Comparison of ENCODE assay signal across 21 cellular contexts in genomic region chr21:45472445-45473365, GRCh38.
DNase-seq lines count a peak whose midpoint lies in the region; ATAC-seq and TF ChIP-seq lines count a peak whose summit lies in the region.
"Had no signal": no experiment of that assay in that cellular context is flagged by ENCODE, and none has a peak within 500 bp of the region (broad histone marks: within the 10 kb centered on the region; RNA-seq: fewer than 3 reads in every experiment).

No MANE protein-coding gene starts in this region.

- no peaks in the 10 kb centered on the region for H3K36me3 ChIP-seq in BLaER1 treated with 17β-estradiol and CSF1 and Interleukin-3, amounts not matched to agents 10 nM and 100 nM
- H3K36me3 ChIP-seq in stomach (peaks cover 0 to 37% (median 25%) of the 10 kb centered on the region in 4 donors), mammary epithelial cell (ENCODE audit: insufficient read depth, low read length) (peaks cover 5% of the 10 kb centered on the region)

- H2AFZ ChIP-seq in mammary epithelial cell (ENCODE audit: low read depth, low read length): no peak overlapping the region
- H2AFZ ChIP-seq: GM23338, PC-9 had no signal

- no peak overlapping the region for H3K27ac ChIP-seq in BLaER1 treated with 17β-estradiol and CSF1 and Interleukin-3, amounts not matched to agents 10 nM and 100 nM
- H3K27ac ChIP-seq in RWPE1: peak overlapping the region; percentile 97
- H3K27ac ChIP-seq in stomach: peak overlapping the region in 4 of 5 donors; percentile 75 to 88 (median 78)
- H3K27ac ChIP-seq in mammary epithelial cell (ENCODE audit: insufficient read depth, low read depth, low read length): no peak overlapping the region

- no TSS peak for BruUV-seq in mammary epithelial cell (replicated peaks; lab: Mats Ljungman, UMichigan)

- no peaks in the 10 kb centered on the region for H3K9me3 Mint-ChIP-seq in activated T-helper 2 cell treated with anti-CD3 and anti-CD28 coated beads, Interferon-gamma antibody, Interleukin-2, Interleukin-4, amounts not matched to agents 10 μg/mL and 5 μg/mL and 100 μg/mL, durations not matched to agents 14 hours and 24 hours and 36 hours
- H3K9me3 Mint-ChIP-seq: activated CD4-positive, alpha-beta memory T cell treated with anti-CD3 and anti-CD28 coated beads for 36 hours; CD8-positive, alpha-beta T cell had no signal

- no peaks in the 10 kb centered on the region for H3K79me2 ChIP-seq in mammary epithelial cell (ENCODE audit: insufficient read depth, low read length)

- DNase-seq in RWPE1 (ENCODE audit: low spot score) (no peak), left lobe of liver (ENCODE audit: low spot score) (peak; percentile 87), stomach (no peak), mammary epithelial cell (no peak), inferior parietal cortex (ENCODE audit: extremely low spot score) (no peak)
- DNase-seq in activated T-helper 2 cell treated with anti-CD3 and anti-CD28 coated beads, Interferon-gamma antibody, Interleukin-2, Interleukin-4, amounts not matched to agents 10 μg/mL and 5 μg/mL and 100 μg/mL, durations not matched to agents 14 hours and 24 hours and 36 hours (ENCODE audit: low spot score): no peak
- DNase-seq: activated CD4-positive, alpha-beta memory T cell treated with anti-CD3 and anti-CD28 coated beads for 36 hours; activated CD4-positive, CD25-positive, alpha-beta regulatory T cell; CD8-positive, alpha-beta T cell; central memory CD4-positive, alpha-beta T cell; DMS53; foreskin fibroblast; NCI-H187 treated with DMSO at 0.1 percent for 48 hours; NCI-H2227 treated with DMSO at 0.1 percent for 48 hours; NCI-H748 treated with DMSO at 0.1 percent for 48 hours; PC-9; stimulated activated CD8-positive, alpha-beta memory T cell treated with anti-CD3 and anti-CD28 coated beads, Interleukin-4, amount 100 ng/mL, for 48 hours had no signal

- no peak for TF ChIP-seq EP300 in stomach (IDR thresholded peaks at IDR 0.05)

- dilution Hi-C loops in mammary epithelial cell (cut with HindIII; ENCODE audit: low sequenced_read_pairs): no loop called here

- peaks cover 30 to 60% (median 55%) of the 10 kb centered on the region in 10 experiments for H3K4me1 ChIP-seq in BLaER1 treated with 17β-estradiol and CSF1 and Interleukin-3, amounts not matched to agents 10 nM and 100 nM
- H3K4me1 ChIP-seq in stomach (peaks cover 18 to 51% (median 27%) of the 10 kb centered on the region in 4 donors), mammary epithelial cell (ENCODE audit: insufficient read depth, low read length) (peaks cover 22% of the 10 kb centered on the region)

- intact Hi-C loops in stomach (cut with DNase I; ENCODE audit: low total_unique reads): no loop called here
- intact Hi-C loops in activated T-helper 2 cell treated with anti-CD3 and anti-CD28 coated beads, Interferon-gamma antibody, Interleukin-2, Interleukin-4, amounts not matched to agents 10 μg/mL and 5 μg/mL and 100 μg/mL, durations not matched to agents 14 hours and 24 hours and 36 hours (cut with micrococcal nuclease): no loop called here
- intact Hi-C loops in mammary epithelial cell (cut with micrococcal nuclease): loop anchor here (10.0 kb wide), 1 partner anchor 122 kb away; no protein-coding TSS in a partner anchor

- WGBS in stomach, 5 donors: 82 to 86% (median 84%) methylated on average over 21 to 42 of the region's 42 CpGs
- WGBS in mammary epithelial cell (ENCODE audit: low coverage, missing lambda C conversion rate): 97% methylated on average over 32 of the region's 42 CpGs

- in situ Hi-C loops in mammary epithelial cell (cut with MboI; ENCODE audit: low sequenced_read_pairs in 2 of 2): no loop called here

- POLR2A ChIA-PET in RWPE1 (lab: Yijun Ruan, JAX; ENCODE audit: low non-redundant PET): no interaction called here

- peaks cover 0 to 4% (median 0%) of the 10 kb centered on the region in 11 experiments; a peak in 1 of 22 replicates for H4K20me1 ChIP-seq in BLaER1 treated with 17β-estradiol and CSF1 and Interleukin-3, amounts not matched to agents 10 nM and 100 nM
- peaks cover 3% of the 10 kb centered on the region for H4K20me1 ChIP-seq in mammary epithelial cell (ENCODE audit: insufficient read depth, low read length)

- H3K4me3 ChIP-seq in BLaER1 treated with 17β-estradiol and CSF1 and Interleukin-3, amounts not matched to agents 10 nM and 100 nM: no peak overlapping the region
- H3K4me3 ChIP-seq in stomach: no peak overlapping the region
- no peak overlapping the region for H3K4me3 ChIP-seq in mammary epithelial cell (replicated peaks in 1 of 3; ENCODE audit: insufficient read depth in 1 of 3, low read depth in 2 of 3, low read length in 3 of 3)
- H3K4me3 ChIP-seq: GM23338, PC-9, SK-N-MC had no signal

- H3K36me3 Mint-ChIP-seq in activated T-helper 2 cell treated with anti-CD3 and anti-CD28 coated beads, Interferon-gamma antibody, Interleukin-2, Interleukin-4, amounts not matched to agents 10 μg/mL and 5 μg/mL and 100 μg/mL, durations not matched to agents 14 hours and 24 hours and 36 hours (ENCODE audit: low read depth): no peaks in the 10 kb centered on the region
- H3K36me3 Mint-ChIP-seq: activated CD4-positive, alpha-beta memory T cell treated with anti-CD3 and anti-CD28 coated beads for 36 hours; CD8-positive, alpha-beta T cell had no signal

- CTCF ChIA-PET in RWPE1 (lab: Yijun Ruan, JAX) (no interaction called here), mammary epithelial cell (lab: Charles Lee; ENCODE audit: low non-redundant PET) (no interaction called here)

- no peak overlapping the region for H3K9ac ChIP-seq in BLaER1 treated with 17β-estradiol and CSF1 and Interleukin-3, amounts not matched to agents 10 nM and 100 nM
- H3K9ac ChIP-seq in mammary epithelial cell (ENCODE audit: insufficient read depth, low read length): no peak overlapping the region

- peaks cover 0 to 12% (median 0%) of the 10 kb centered on the region in 11 experiments; a peak in 4 of 22 replicates for H3K27me3 ChIP-seq in BLaER1 treated with 17β-estradiol and CSF1 and Interleukin-3, amounts not matched to agents 10 nM and 100 nM
- H3K27me3 ChIP-seq in stomach: peaks cover 0 to 22% (median 0%) of the 10 kb centered on the region in 3 donors
- H3K27me3 ChIP-seq in mammary epithelial cell (ENCODE audit: insufficient read depth, low read length): no peaks in the 10 kb centered on the region

- peaks cover 12% of the 10 kb centered on the region for H3K4me1 Mint-ChIP-seq in activated T-helper 2 cell treated with anti-CD3 and anti-CD28 coated beads, Interferon-gamma antibody, Interleukin-2, Interleukin-4, amounts not matched to agents 10 μg/mL and 5 μg/mL and 100 μg/mL, durations not matched to agents 14 hours and 24 hours and 36 hours (ENCODE audit: low read depth)

- H3K4me3 Mint-ChIP-seq in activated T-helper 2 cell treated with anti-CD3 and anti-CD28 coated beads, Interferon-gamma antibody, Interleukin-2, Interleukin-4, amounts not matched to agents 10 μg/mL and 5 μg/mL and 100 μg/mL, durations not matched to agents 14 hours and 24 hours and 36 hours (ENCODE audit: low read depth): no peak overlapping the region
- H3K4me3 Mint-ChIP-seq: activated CD4-positive, alpha-beta memory T cell treated with anti-CD3 and anti-CD28 coated beads for 36 hours; CD8-positive, alpha-beta T cell; GM23338 had no signal

- TF ChIP-seq POLR2A in stomach (IDR thresholded peaks at IDR 0.05): no peak

- no peaks in the 10 kb centered on the region for H3K27me3 Mint-ChIP-seq in activated T-helper 2 cell treated with anti-CD3 and anti-CD28 coated beads, Interferon-gamma antibody, Interleukin-2, Interleukin-4, amounts not matched to agents 10 μg/mL and 5 μg/mL and 100 μg/mL, durations not matched to agents 14 hours and 24 hours and 36 hours (ENCODE audit: low read depth)
- H3K27me3 Mint-ChIP-seq: activated CD4-positive, alpha-beta memory T cell treated with anti-CD3 and anti-CD28 coated beads for 36 hours had no signal

- ATAC-seq in left lobe of liver: peak; percentile 46
- ATAC-seq in HG03097 (IDR thresholded peaks at IDR 0.05; ENCODE audit: low FRiP score, unreplicated experiment): no peak
- ATAC-seq: CD8-positive, alpha-beta T cell had no signal

- peak overlapping the region in 9 of 11 experiments; percentile 58 to 85 (median 81); a peak in 17 of 22 replicates for H3K4me2 ChIP-seq in BLaER1 treated with 17β-estradiol and CSF1 and Interleukin-3, amounts not matched to agents 10 nM and 100 nM
- no peak overlapping the region for H3K4me2 ChIP-seq in mammary epithelial cell (ENCODE audit: insufficient read depth, low read depth, low read length)
- H3K4me2 ChIP-seq: GM23338 had no signal

- TF ChIP-seq CTCF in RWPE1 (conservative IDR thresholded peaks at IDR 0.05; ENCODE audit: low read depth) (no peak), stomach (IDR thresholded peaks at IDR 0.05) (no peak), mammary epithelial cell (conservative IDR thresholded peaks at IDR 0.05 in 1 of 2, IDR thresholded peaks at IDR 0.05 in 1 of 2; ENCODE audit: extremely low read depth in 1 of 2, insufficient read depth in 1 of 2, low read depth in 1 of 2, low read length in 2 of 2) (no peak)

- H3K9me3 ChIP-seq in BLaER1 treated with 17β-estradiol and CSF1 and Interleukin-3, amounts not matched to agents 10 nM and 100 nM (replicated peaks in 1 of 11): peaks cover 0 to 4% (median 0%) of the 10 kb centered on the region in 11 experiments; a peak in 4 of 22 replicates
- H3K9me3 ChIP-seq in stomach (no peaks in the 10 kb centered on the region), mammary epithelial cell (replicated peaks; ENCODE audit: insufficient read depth, low read length) (no peaks in the 10 kb centered on the region)

- no peak overlapping the region for H3K27ac Mint-ChIP-seq in activated T-helper 2 cell treated with anti-CD3 and anti-CD28 coated beads, Interferon-gamma antibody, Interleukin-2, Interleukin-4, amounts not matched to agents 10 μg/mL and 5 μg/mL and 100 μg/mL, durations not matched to agents 14 hours and 24 hours and 36 hours
- H3K27ac Mint-ChIP-seq: activated CD4-positive, alpha-beta memory T cell treated with anti-CD3 and anti-CD28 coated beads for 36 hours; CD8-positive, alpha-beta T cell; GM23338 had no signal

Comparison
In these comparisons a context has a peak if more than half of its experiments do, and no peak if none do; other contexts are left out.
1. H3K27ac ChIP-seq: peak in RWPE1 (single experiment) and stomach (4 of 5); none in BLaER1 treated with 17β-estradiol and CSF1 and Interleukin-3, amounts not matched to agents 10 nM and 100 nM (0 of 11) and mammary epithelial cell (single experiment).